16 cellular contexts compared by ENCODE assay signal in genomic region chr10:79982861-79983260, GRCh38. TPM values are rescaled to one million over a fixed set of nuclear protein-coding genes. Genes with fewer than 3 reads are reported as not detected.
DNase-seq lines count a peak whose midpoint lies in the region; ATAC-seq and TF ChIP-seq lines count a peak whose summit lies in the region.
"Had no signal": no experiment of that assay in that cellular context is flagged by ENCODE, and none has a peak within 500 bp of the region (broad histone marks: within the 10 kb centered on the region; RNA-seq: fewer than 3 reads in every experiment).

No MANE protein-coding gene starts in this region.

- no peak overlapping the region for H3K27ac ChIP-seq in iPS-20b (ENCODE audit: low read length)
- H3K27ac ChIP-seq in stomach smooth muscle (ENCODE audit: low read length) = no peak overlapping the region
- H3K27ac ChIP-seq: psoas muscle, SK-N-MC had no signal

- H3K4me1 Mint-ChIP-seq in activated CD8-positive, alpha-beta T cell treated with anti-CD3 and anti-CD28 coated beads, Interleukin-2, amount 10 ng/mL, durations not matched to agents 7 days and 5 days (ENCODE audit: low read depth) = peaks cover 17% of the 10 kb centered on the region
- H3K4me1 Mint-ChIP-seq in activated CD8-positive, alpha-beta T cell treated with anti-CD3 and anti-CD28 coated beads for 36 hours (ENCODE audit: low read depth) = peaks cover 24% of the 10 kb centered on the region

- no peak for DNase-seq in activated CD8-positive, alpha-beta T cell treated with anti-CD3 and anti-CD28 coated beads, Interleukin-2, amount 10 ng/mL, durations not matched to agents 7 days and 5 days
- no peak for DNase-seq in activated CD8-positive, alpha-beta T cell treated with anti-CD3 and anti-CD28 coated beads for 36 hours
- DNase-seq in NCI-H146 treated with DMSO at 0.1 percent for 48 hours (lab: John Stamatoyannopoulos, UW; ENCODE audit: unreplicated experiment) = peak; percentile 9
- DNase-seq: activated CD8-positive, alpha-beta memory T cell treated with anti-CD3 and anti-CD28 coated beads, Interleukin-2, amount 50 U/mL, for 48 hours; GOT3; NCI-H187 had no signal

- TF ChIP-seq CTCF in activated CD8-positive, alpha-beta T cell treated with anti-CD3 and anti-CD28 coated beads for 36 hours (IDR thresholded peaks at IDR 0.05) = no peak

- TF ChIP-seq POLR2A in GM18505 (IDR thresholded peaks at IDR 0.05; ENCODE audit: borderline replicate concordance, extremely low read depth, insufficient read depth, insufficient read length) = no peak

- H3K4me1 ChIP-seq in iPS-20b (ENCODE audit: insufficient read depth, low read length) (peaks cover 12% of the 10 kb centered on the region; the same call in 1 of the 2 replicates), stomach smooth muscle (ENCODE audit: control insufficient read depth, insufficient read depth, low read length) (peaks cover 16% of the 10 kb centered on the region)

- peaks cover 2% of the 10 kb centered on the region for H3K36me3 Mint-ChIP-seq in activated CD8-positive, alpha-beta T cell treated with anti-CD3 and anti-CD28 coated beads, Interleukin-2, amount 10 ng/mL, durations not matched to agents 7 days and 5 days (ENCODE audit: low read depth)
- H3K36me3 Mint-ChIP-seq in activated CD8-positive, alpha-beta T cell treated with anti-CD3 and anti-CD28 coated beads for 36 hours (ENCODE audit: low read depth) = no peaks in the 10 kb centered on the region
- H3K36me3 Mint-ChIP-seq: IgD-negative memory B cell had no signal

- H3K27ac Mint-ChIP-seq in activated CD8-positive, alpha-beta T cell treated with anti-CD3 and anti-CD28 coated beads, Interleukin-2, amount 10 ng/mL, durations not matched to agents 7 days and 5 days = no peak overlapping the region
- H3K27ac Mint-ChIP-seq in activated CD8-positive, alpha-beta T cell treated with anti-CD3 and anti-CD28 coated beads for 36 hours = no peak overlapping the region
- H3K27ac Mint-ChIP-seq: IgD-negative memory B cell had no signal

- H3K9me3 Mint-ChIP-seq in activated CD8-positive, alpha-beta T cell treated with anti-CD3 and anti-CD28 coated beads, Interleukin-2, amount 10 ng/mL, durations not matched to agents 7 days and 5 days (ENCODE audit: insufficient read depth) = peaks cover 3% of the 10 kb centered on the region
- no peaks in the 10 kb centered on the region for H3K9me3 Mint-ChIP-seq in activated CD8-positive, alpha-beta T cell treated with anti-CD3 and anti-CD28 coated beads for 36 hours
- H3K9me3 Mint-ChIP-seq: dendritic cell treated with granulocyte-macrophage colony-stimulating factor and Interleukin-4, amounts not matched to agents 40 ng/mL and 50 ng/mL, for 4 days had no signal

- intact Hi-C loops in activated CD8-positive, alpha-beta T cell treated with anti-CD3 and anti-CD28 coated beads for 36 hours (cut with micrococcal nuclease) = no loop called here

- peak overlapping the region; percentile 5 for H3K4me3 Mint-ChIP-seq in activated CD8-positive, alpha-beta T cell treated with anti-CD3 and anti-CD28 coated beads, Interleukin-2, amount 10 ng/mL, durations not matched to agents 7 days and 5 days
- no peak overlapping the region for H3K4me3 Mint-ChIP-seq in activated CD8-positive, alpha-beta T cell treated with anti-CD3 and anti-CD28 coated beads for 36 hours

- POLR2A ChIA-PET in activated CD8-positive, alpha-beta T cell treated with anti-CD3 and anti-CD28 coated beads, Interleukin-2, amount 10 ng/mL, durations not matched to agents 7 days and 5 days (lab: Charles Lee) = no interaction called here
- POLR2A ChIA-PET in activated CD8-positive, alpha-beta T cell treated with anti-CD3 and anti-CD28 coated beads for 36 hours (lab: Charles Lee) = no interaction called here

- H3K4me3 ChIP-seq in iPS-20b (ENCODE audit: low read length) (0 out of 2 replicates have a peak overlapping the region, but pooled peaks have one; percentile 78), stomach smooth muscle (ENCODE audit: low read length in 2 of 2) (peak overlapping the region; percentile 47 to 60)
- H3K4me3 ChIP-seq: SK-N-MC had no signal

- ATAC-seq in activated CD8-positive, alpha-beta T cell treated with anti-CD3 and anti-CD28 coated beads, Interleukin-2, amount 10 ng/mL, durations not matched to agents 7 days and 5 days = no peak
- no peak for ATAC-seq in activated CD8-positive, alpha-beta T cell treated with anti-CD3 and anti-CD28 coated beads for 36 hours
- ATAC-seq in GM18505 (IDR thresholded peaks at IDR 0.05; ENCODE audit: unreplicated experiment) (no peak), GM21825 (IDR thresholded peaks at IDR 0.05; ENCODE audit: unreplicated experiment) (no peak), GM19395 (IDR thresholded peaks at IDR 0.05; ENCODE audit: unreplicated experiment) (no peak)

- no peaks in the 10 kb centered on the region for H3K36me3 ChIP-seq in iPS-20b (ENCODE audit: insufficient read depth, low read depth, low read length)
- no peaks in the 10 kb centered on the region for H3K36me3 ChIP-seq in stomach smooth muscle (ENCODE audit: control insufficient read depth in 2 of 2, insufficient read depth in 2 of 2, low read length in 2 of 2)
- H3K36me3 ChIP-seq: uterus had no signal

- CTCF ChIA-PET in activated CD8-positive, alpha-beta T cell treated with anti-CD3 and anti-CD28 coated beads, Interleukin-2, amount 10 ng/mL, durations not matched to agents 7 days and 5 days (lab: Charles Lee) = no interaction called here
- CTCF ChIA-PET in activated CD8-positive, alpha-beta T cell treated with anti-CD3 and anti-CD28 coated beads for 36 hours (lab: Charles Lee) = interaction anchor here (1.6 kb wide), 1 partner anchor 65 kb away, joined by 8 read pairs; no protein-coding TSS in a partner anchor

- H3K27me3 ChIP-seq in iPS-20b (ENCODE audit: insufficient read depth, low read length) (peaks cover 45% of the 10 kb centered on the region), stomach smooth muscle (ENCODE audit: control insufficient read depth in 1 of 2, insufficient read depth in 2 of 2, low read length in 2 of 2) (peaks cover 6 to 9% of the 10 kb centered on the region in 2 donors)
- H3K27me3 ChIP-seq: uterus had no signal

- H3K9ac ChIP-seq in iPS-20b (ENCODE audit: low read depth, low read length) (no peak overlapping the region), stomach smooth muscle (ENCODE audit: low read length in 2 of 2) (peak overlapping the region in 1 of 2 donors; percentile 66)

- H3K9me3 ChIP-seq in iPS-20b (ENCODE audit: insufficient read depth, low read depth, low read length) = no peaks in the 10 kb centered on the region
- no peaks in the 10 kb centered on the region for H3K9me3 ChIP-seq in stomach smooth muscle (ENCODE audit: control insufficient read depth in 2 of 2, low read length in 2 of 2)
- H3K9me3 ChIP-seq: psoas muscle, uterus had no signal

- H3K27me3 Mint-ChIP-seq in activated CD8-positive, alpha-beta T cell treated with anti-CD3 and anti-CD28 coated beads, Interleukin-2, amount 10 ng/mL, durations not matched to agents 7 days and 5 days (ENCODE audit: low read depth) = peaks cover 64% of the 10 kb centered on the region
- H3K27me3 Mint-ChIP-seq in activated CD8-positive, alpha-beta T cell treated with anti-CD3 and anti-CD28 coated beads for 36 hours = peaks cover 56% of the 10 kb centered on the region

RNA-seq across cellular contexts. Expression of gene SFTPD, which starts 34.0 kb away (rescaled TPM):
- total RNA-seq in activated CD8-positive, alpha-beta T cell treated with anti-CD3 and anti-CD28 coated beads, Interleukin-2, amount 10 ng/mL, durations not matched to agents 7 days and 5 days = not detected
- total RNA-seq in activated CD8-positive, alpha-beta T cell treated with anti-CD3 and anti-CD28 coated beads for 36 hours = not detected
